In the genomic region with DNA sequence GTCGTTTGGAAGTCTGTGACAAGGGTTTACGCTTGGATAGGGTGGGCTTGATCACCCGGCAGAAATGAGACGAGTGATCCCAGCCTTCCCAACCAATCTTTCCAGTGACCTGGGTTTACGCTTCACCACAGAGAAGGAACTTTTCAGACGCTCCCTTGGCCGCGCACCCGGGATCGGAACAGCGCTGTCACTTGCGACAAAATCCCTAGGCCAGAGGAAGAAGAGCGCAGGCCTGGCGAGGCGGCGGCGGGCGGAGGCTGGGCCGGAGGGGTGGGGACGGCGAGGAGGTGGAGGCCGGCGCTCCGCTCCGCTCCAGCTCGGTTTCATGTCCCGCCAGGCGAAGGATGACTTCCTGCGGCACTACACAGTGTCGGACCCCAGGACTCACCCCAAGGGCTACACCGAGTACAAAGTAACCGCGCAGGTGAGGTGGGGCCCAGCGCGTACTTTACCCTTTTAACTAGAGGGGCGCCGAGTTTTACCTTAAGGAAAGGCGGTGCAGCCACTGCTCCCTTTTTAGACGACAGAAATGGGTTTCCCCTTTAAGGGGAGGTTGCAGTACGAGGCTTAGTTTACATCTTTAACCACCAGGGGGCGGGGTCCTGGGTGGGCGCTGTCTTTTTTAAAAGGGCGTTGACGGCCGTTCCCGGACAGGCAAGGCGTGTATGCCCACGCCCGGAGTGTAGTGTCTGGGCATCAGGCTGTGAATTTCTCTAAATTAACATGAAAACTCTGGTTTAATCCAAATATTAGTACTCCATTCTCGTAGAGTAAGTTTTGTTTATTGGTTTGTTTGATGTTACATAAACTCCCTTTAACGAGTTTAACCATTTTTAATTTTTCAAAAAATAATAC, we compare ENCODE assay signal across 8 cellular contexts. TPM values are rescaled to one million over a fixed set of nuclear protein-coding genes. Genes with fewer than 3 reads are reported as not detected.
DNase-seq lines count a peak whose midpoint lies in the region; ATAC-seq and TF ChIP-seq lines count a peak whose summit lies in the region.

A gene with protein sequence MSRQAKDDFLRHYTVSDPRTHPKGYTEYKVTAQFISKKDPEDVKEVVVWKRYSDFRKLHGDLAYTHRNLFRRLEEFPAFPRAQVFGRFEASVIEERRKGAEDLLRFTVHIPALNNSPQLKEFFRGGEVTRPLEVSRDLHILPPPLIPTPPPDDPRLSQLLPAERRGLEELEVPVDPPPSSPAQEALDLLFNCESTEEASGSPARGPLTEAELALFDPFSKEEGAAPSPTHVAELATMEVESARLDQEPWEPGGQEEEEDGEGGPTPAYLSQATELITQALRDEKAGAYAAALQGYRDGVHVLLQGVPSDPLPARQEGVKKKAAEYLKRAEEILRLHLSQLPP (plus strand): TSS at position 227 of the 855 bp plus-strand sequence. CDS start 99 bp downstream, at position 326.

- H3K4me3 Mint-ChIP-seq in activated T-helper 17 cell treated with anti-CD3 and anti-CD28 coated beads, Interleukin-2, amount 50 U/mL, for 72 hours = peak within 1 kb of the TSS; percentile 92
- H3K4me3 Mint-ChIP-seq in natural killer cell treated with Interleukin-12 subunit alpha and Interleukin-12 subunit beta and Interleukin-15 and Interleukin-18, amount 100 ng/mL, for 72 hours = peak within 1 kb of the TSS; percentile 87

- peak within 1 kb of the TSS; percentile 92 for H3K27ac Mint-ChIP-seq in activated T-helper 17 cell treated with anti-CD3 and anti-CD28 coated beads, Interleukin-2, amount 50 U/mL, for 72 hours
- H3K27ac Mint-ChIP-seq in natural killer cell treated with Interleukin-12 subunit alpha and Interleukin-12 subunit beta and Interleukin-15 and Interleukin-18, amount 100 ng/mL, for 72 hours = peak within 1 kb of the TSS; percentile 72 to 81

- no peaks in the 10 kb centered on the region for H3K36me3 Mint-ChIP-seq in activated T-helper 17 cell treated with anti-CD3 and anti-CD28 coated beads, Interleukin-2, amount 50 U/mL, for 72 hours (ENCODE audit: low read depth)
- no peaks in the 10 kb centered on the region for H3K36me3 Mint-ChIP-seq in natural killer cell treated with Interleukin-12 subunit alpha and Interleukin-12 subunit beta and Interleukin-15 and Interleukin-18, amount 100 ng/mL, for 72 hours

- TF ChIP-seq CTCF in LNCAP (IDR thresholded peaks at IDR 0.05) = peak; percentile 42; the same call in 1 of the 2 replicates

- H3K27me3 Mint-ChIP-seq in activated T-helper 17 cell treated with anti-CD3 and anti-CD28 coated beads, Interleukin-2, amount 50 U/mL, for 72 hours = no peaks in the 10 kb centered on the region
- no peaks in the 10 kb centered on the region for H3K27me3 Mint-ChIP-seq in natural killer cell treated with Interleukin-12 subunit alpha and Interleukin-12 subunit beta and Interleukin-15 and Interleukin-18, amount 100 ng/mL, for 72 hours

- DNase-seq in ELF-1 (ENCODE audit: low read depth, low spot score) = peak; percentile 97
- peak; percentile 29 for DNase-seq in GOT3 (lab: John Stamatoyannopoulos, UW)
- peak; percentile 99 for DNase-seq in RPMI8226
- DNase-seq in fibroblast of peridontal ligament (ENCODE audit: extremely low read depth) = peak; percentile 97
- DNase-seq in natural killer cell treated with Interleukin-12 subunit alpha and Interleukin-12 subunit beta and Interleukin-15 and Interleukin-18, amount 100 ng/mL, for 72 hours (ENCODE audit: low spot score) = peak; percentile 93
- peak; percentile 91 for DNase-seq in stimulated activated naive CD8-positive, alpha-beta T cell treated with anti-CD3 and anti-CD28 coated beads, Interleukin-15, Interleukin-2, amounts not matched to agents 100 U/mL and 50 U/mL, for 24 hours

- H3K4me1 Mint-ChIP-seq in activated T-helper 17 cell treated with anti-CD3 and anti-CD28 coated beads, Interleukin-2, amount 50 U/mL, for 72 hours = peaks cover 11% of the 10 kb centered on the region
- peaks cover 17 to 18% of the 10 kb centered on the region in 2 donors for H3K4me1 Mint-ChIP-seq in natural killer cell treated with Interleukin-12 subunit alpha and Interleukin-12 subunit beta and Interleukin-15 and Interleukin-18, amount 100 ng/mL, for 72 hours (ENCODE audit: low read depth in 2 of 2)

- peak; percentile 95 for ATAC-seq in activated T-helper 17 cell treated with anti-CD3 and anti-CD28 coated beads, Interleukin-2, amount 50 U/mL, for 72 hours (replicated peaks)
- peak; percentile 95 for ATAC-seq in natural killer cell treated with Interleukin-12 subunit alpha and Interleukin-12 subunit beta and Interleukin-15 and Interleukin-18, amount 100 ng/mL, for 72 hours
- ATAC-seq in stimulated activated naive CD8-positive, alpha-beta T cell treated with anti-CD3 and anti-CD28 coated beads, Interleukin-15, Interleukin-2, amounts not matched to agents 100 U/mL and 50 U/mL, for 24 hours = peak; percentile 92

- no peaks in the 10 kb centered on the region for H3K9me3 Mint-ChIP-seq in activated T-helper 17 cell treated with anti-CD3 and anti-CD28 coated beads, Interleukin-2, amount 50 U/mL, for 72 hours
- no peaks in the 10 kb centered on the region for H3K9me3 Mint-ChIP-seq in natural killer cell treated with Interleukin-12 subunit alpha and Interleukin-12 subunit beta and Interleukin-15 and Interleukin-18, amount 100 ng/mL, for 72 hours

RNA-seq across cellular contexts. Expression of the gene that starts here (rescaled TPM):
- 10 to 100 TPM; 13.5 to 14.4 TPM for total RNA-seq in activated T-helper 17 cell treated with anti-CD3 and anti-CD28 coated beads, Interleukin-2, amount 50 U/mL, for 72 hours
- total RNA-seq in natural killer cell treated with Interleukin-12 subunit alpha and Interleukin-12 subunit beta and Interleukin-15 and Interleukin-18, amount 100 ng/mL, for 72 hours = 10 to 100 TPM; 14.1 to 28.2 TPM

Comparison
In these comparisons a context has a peak if more than half of its experiments do, and no peak if none do; other contexts are left out.
1. Peak in every context shown above with its lines: DNase-seq and ATAC-seq.
2. DNase-seq: peak in every context shown above with its lines; median percentile 99 in RPMI8226; 97 in ELF-1; 97 in fibroblast of peridontal ligament; 93 in natural killer cell treated with Interleukin-12 subunit alpha and Interleukin-12 subunit beta and Interleukin-15 and Interleukin-18, amount 100 ng/mL, for 72 hours; 91 in stimulated activated naive CD8-positive, alpha-beta T cell treated with anti-CD3 and anti-CD28 coated beads, Interleukin-15, Interleukin-2, amounts not matched to agents 100 U/mL and 50 U/mL, for 24 hours; 29 in GOT3.